ENCODE assay signal across 10 cellular contexts in genomic region chr3:66405701-66406091, GRCh38.
DNase-seq lines count a peak whose midpoint lies in the region; ATAC-seq and TF ChIP-seq lines count a peak whose summit lies in the region.
"Had no signal": no experiment of that assay in that cellular context is flagged by ENCODE, and none has a peak within 500 bp of the region (broad histone marks: within the 10 kb centered on the region; RNA-seq: fewer than 3 reads in every experiment).

No MANE protein-coding gene starts in this region.

- H3K4me3 Mint-ChIP-seq in neural progenitor cell: no peak overlapping the region
- H3K4me3 Mint-ChIP-seq in activated T-helper 2 cell treated with anti-CD3 and anti-CD28 coated beads, Interferon-gamma antibody, Interleukin-2, Interleukin-4, amounts not matched to agents 10 μg/mL and 5 μg/mL and 100 μg/mL, durations not matched to agents 14 hours and 24 hours and 36 hours (ENCODE audit: low read depth): no peak overlapping the region
- H3K4me3 Mint-ChIP-seq: B cell had no signal

- ATAC-seq in PC-3 (no peak), GM19395 (IDR thresholded peaks at IDR 0.05; ENCODE audit: unreplicated experiment) (no peak)

- WGBS in esophagus, 2 donors: 79 to 83% methylated on average over 11 of the region's 11 CpGs

- BruUV-seq in PC-3 (replicated peaks; lab: Mats Ljungman, UMichigan): no TSS peak

- no peaks in the 10 kb centered on the region for H3K9me3 ChIP-seq in PC-3 (ENCODE audit: low read length)
- no peaks in the 10 kb centered on the region for H3K9me3 ChIP-seq in esophagus (ENCODE audit: control insufficient read depth in 2 of 2, insufficient read depth in 1 of 2, low read depth in 1 of 2, low read length in 1 of 2)
- no peaks in the 10 kb centered on the region for H3K9me3 ChIP-seq in neural progenitor cell (ENCODE audit: low read depth)

- H3K79me2 ChIP-seq in PC-3 (ENCODE audit: low read length): no peaks in the 10 kb centered on the region
- peaks cover 99% of the 10 kb centered on the region for H3K79me2 ChIP-seq in neural progenitor cell (ENCODE audit: low read depth)

- CTCF ChIA-PET in PC-3 (lab: Charles Lee): no interaction called here

- no peak overlapping the region for H3K4me2 ChIP-seq in PC-3 (ENCODE audit: low read length)
- H3K4me2 ChIP-seq in neural progenitor cell: no peak overlapping the region

- DNase-seq in AG08395 (ENCODE audit: low spot score) (peak; percentile 92), PC-3 (peak; percentile 11), neural progenitor cell (ENCODE audit: low spot score) (no peak), Kasumi-1 (lab: John Stamatoyannopoulos, UW) (no peak), cortex of kidney (lab: John Stamatoyannopoulos, UW) (no peak)
- no peak for DNase-seq in activated T-helper 2 cell treated with anti-CD3 and anti-CD28 coated beads, Interferon-gamma antibody, Interleukin-2, Interleukin-4, amounts not matched to agents 10 μg/mL and 5 μg/mL and 100 μg/mL, durations not matched to agents 14 hours and 24 hours and 36 hours (ENCODE audit: low spot score)
- DNase-seq: foreskin melanocyte had no signal

- H3K27me3 ChIP-seq in PC-3 (ENCODE audit: low read length) (no peaks in the 10 kb centered on the region), esophagus (ENCODE audit: control insufficient read depth in 1 of 2, insufficient read depth in 2 of 2, low read length in 2 of 2) (no peaks in the 10 kb centered on the region), neural progenitor cell (no peaks in the 10 kb centered on the region)

- peaks cover 18% of the 10 kb centered on the region for H3K36me3 Mint-ChIP-seq in neural progenitor cell
- H3K36me3 Mint-ChIP-seq in activated T-helper 2 cell treated with anti-CD3 and anti-CD28 coated beads, Interferon-gamma antibody, Interleukin-2, Interleukin-4, amounts not matched to agents 10 μg/mL and 5 μg/mL and 100 μg/mL, durations not matched to agents 14 hours and 24 hours and 36 hours (ENCODE audit: low read depth): peaks cover 62% of the 10 kb centered on the region

- H3K4me1 ChIP-seq in PC-3 (ENCODE audit: insufficient read depth, low read length) (no peaks in the 10 kb centered on the region), esophagus (ENCODE audit: control insufficient read depth in 2 of 2, insufficient read depth in 2 of 2, low read length in 1 of 2) (peaks cover 3% of the 10 kb centered on the region in 2 donors), neural progenitor cell (peaks cover 51% of the 10 kb centered on the region)

- H3K4me3 ChIP-seq in PC-3 (ENCODE audit: low read length) (no peak overlapping the region), esophagus (ENCODE audit: low read depth in 1 of 2, low read length in 2 of 2) (no peak overlapping the region), neural progenitor cell (no peak overlapping the region)

- no peaks in the 10 kb centered on the region for H3K9me3 Mint-ChIP-seq in neural progenitor cell
- no peaks in the 10 kb centered on the region for H3K9me3 Mint-ChIP-seq in activated T-helper 2 cell treated with anti-CD3 and anti-CD28 coated beads, Interferon-gamma antibody, Interleukin-2, Interleukin-4, amounts not matched to agents 10 μg/mL and 5 μg/mL and 100 μg/mL, durations not matched to agents 14 hours and 24 hours and 36 hours

- peaks cover 54% of the 10 kb centered on the region for H3K4me1 Mint-ChIP-seq in neural progenitor cell
- peaks cover 5% of the 10 kb centered on the region for H3K4me1 Mint-ChIP-seq in activated T-helper 2 cell treated with anti-CD3 and anti-CD28 coated beads, Interferon-gamma antibody, Interleukin-2, Interleukin-4, amounts not matched to agents 10 μg/mL and 5 μg/mL and 100 μg/mL, durations not matched to agents 14 hours and 24 hours and 36 hours (ENCODE audit: low read depth)
- H3K4me1 Mint-ChIP-seq: B cell had no signal

- TF ChIP-seq CTCF in PC-3 (conservative IDR thresholded peaks at IDR 0.05; ENCODE audit: low read depth, low read length) (no peak), neural progenitor cell (IDR thresholded peaks at IDR 0.05) (no peak)

- POLR2A ChIA-PET in PC-3 (lab: Charles Lee; ENCODE audit: unreplicated experiment): no interaction called here

- no peaks in the 10 kb centered on the region for H3K9me2 ChIP-seq in PC-3 (replicated peaks; ENCODE audit: low read length)

- H3F3A ChIP-seq in PC-3 (ENCODE audit: low read length, unreplicated experiment) (no peaks in the 10 kb centered on the region), neural progenitor cell (ENCODE audit: low read depth) (peaks cover 30% of the 10 kb centered on the region)

- no peak overlapping the region for H3K27ac Mint-ChIP-seq in neural progenitor cell
- no peak overlapping the region for H3K27ac Mint-ChIP-seq in activated T-helper 2 cell treated with anti-CD3 and anti-CD28 coated beads, Interferon-gamma antibody, Interleukin-2, Interleukin-4, amounts not matched to agents 10 μg/mL and 5 μg/mL and 100 μg/mL, durations not matched to agents 14 hours and 24 hours and 36 hours
- H3K27ac Mint-ChIP-seq: B cell had no signal

- H3K36me3 ChIP-seq in PC-3 (ENCODE audit: low read depth, low read length) (no peaks in the 10 kb centered on the region), esophagus (ENCODE audit: control insufficient read depth in 2 of 2, insufficient read depth in 2 of 2, low read length in 1 of 2) (peaks cover 9 to 34% of the 10 kb centered on the region in 2 donors), neural progenitor cell (peaks cover 5% of the 10 kb centered on the region)

- no peak overlapping the region for H3K9ac ChIP-seq in PC-3 (ENCODE audit: low read length)
- H3K9ac ChIP-seq in neural progenitor cell: no peak overlapping the region

- intact Hi-C loops in PC-3 (cut with micrococcal nuclease): loop anchor here (2.0 kb wide), 1 partner anchor 411 kb away; no protein-coding TSS in a partner anchor
- intact Hi-C loops in activated T-helper 2 cell treated with anti-CD3 and anti-CD28 coated beads, Interferon-gamma antibody, Interleukin-2, Interleukin-4, amounts not matched to agents 10 μg/mL and 5 μg/mL and 100 μg/mL, durations not matched to agents 14 hours and 24 hours and 36 hours (cut with micrococcal nuclease): no loop called here

- H4K20me1 ChIP-seq in PC-3 (ENCODE audit: low read length) (no peaks in the 10 kb centered on the region), neural progenitor cell (ENCODE audit: low read depth) (peaks cover 100% of the 10 kb centered on the region)

- H3K27ac ChIP-seq in PC-3 (ENCODE audit: low read length): no peak overlapping the region
- peak overlapping the region; percentile 4 to 58 for H3K27ac ChIP-seq in esophagus (ENCODE audit: low read depth in 2 of 2, low read length in 1 of 2)
- peak overlapping the region; percentile 47 for H3K27ac ChIP-seq in neural progenitor cell

- H2AFZ ChIP-seq in PC-3 (ENCODE audit: low read length) (no peak overlapping the region), neural progenitor cell (replicated peaks) (no peak overlapping the region)

- H3K27me3 Mint-ChIP-seq in neural progenitor cell (ENCODE audit: insufficient read depth, low read depth): peaks cover 3% of the 10 kb centered on the region
- no peaks in the 10 kb centered on the region for H3K27me3 Mint-ChIP-seq in activated T-helper 2 cell treated with anti-CD3 and anti-CD28 coated beads, Interferon-gamma antibody, Interleukin-2, Interleukin-4, amounts not matched to agents 10 μg/mL and 5 μg/mL and 100 μg/mL, durations not matched to agents 14 hours and 24 hours and 36 hours (ENCODE audit: low read depth)
- H3K27me3 Mint-ChIP-seq: B cell had no signal

Comparison
In these comparisons a context has a peak if more than half of its experiments do, and no peak if none do; other contexts are left out.
1. DNase-seq: peak in AG08395 (single experiment) and PC-3 (single experiment); none in neural progenitor cell (single experiment), Kasumi-1 (0 of 2), cortex of kidney (single experiment) and activated T-helper 2 cell treated with anti-CD3 and anti-CD28 coated beads, Interferon-gamma antibody, Interleukin-2, Interleukin-4, amounts not matched to agents 10 μg/mL and 5 μg/mL and 100 μg/mL, durations not matched to agents 14 hours and 24 hours and 36 hours (single experiment).